In genomic region chr3:51718547-51719412, GRCh38 we compare ENCODE assay signal across 8 cellular contexts.
DNase-seq lines count a peak whose midpoint lies in the region; ATAC-seq and TF ChIP-seq lines count a peak whose summit lies in the region.

No MANE protein-coding gene starts in this region.

- no peak overlapping the region for H3K4me3 Mint-ChIP-seq in stimulated activated naive B cell treated with anti-CD40 and anti-IgM and Interleukin-4, amounts not matched to agents 10 μg/mL and 1 μg/mL and 100 μg/mL, for 72 hours

- no peak overlapping the region for H3K27ac Mint-ChIP-seq in stimulated activated naive B cell treated with anti-CD40 and anti-IgM and Interleukin-4, amounts not matched to agents 10 μg/mL and 1 μg/mL and 100 μg/mL, for 72 hours

- H3K9me3 Mint-ChIP-seq in stimulated activated naive B cell treated with anti-CD40 and anti-IgM and Interleukin-4, amounts not matched to agents 10 μg/mL and 1 μg/mL and 100 μg/mL, for 72 hours: no peaks in the 10 kb centered on the region

- no peaks in the 10 kb centered on the region for H3K27me3 Mint-ChIP-seq in stimulated activated naive B cell treated with anti-CD40 and anti-IgM and Interleukin-4, amounts not matched to agents 10 μg/mL and 1 μg/mL and 100 μg/mL, for 72 hours

- H3K36me3 Mint-ChIP-seq in stimulated activated naive B cell treated with anti-CD40 and anti-IgM and Interleukin-4, amounts not matched to agents 10 μg/mL and 1 μg/mL and 100 μg/mL, for 72 hours: peaks cover 0 to 2% of the 10 kb centered on the region in 2 donors

- peak; percentile 94 for TF ChIP-seq CTCF in C4-2B (conservative IDR thresholded peaks at IDR 0.05)

- H3K27ac ChIP-seq in C4-2B: no peak overlapping the region

- DNase-seq in GM19238 (ENCODE audit: insufficient read length, low spot score) (peak; percentile 69), NCI-H1048 (lab: John Stamatoyannopoulos, UW) (peak; percentile 10), SKM-1 treated with dmso at 0.1 percent for 144 hours (lab: John Stamatoyannopoulos, UW; ENCODE audit: unreplicated experiment) (peak; percentile 75), left kidney (ENCODE audit: low read depth, low spot score) (peak; percentile 77), dedifferentiated amniotic fluid mesenchymal stem cell (ENCODE audit: extremely low spot score) (no peak)
- DNase-seq in central memory CD4-positive, alpha-beta T cell: peak; percentile 13
- DNase-seq in stimulated activated naive B cell treated with anti-CD40 and anti-IgM and Interleukin-4, amounts not matched to agents 10 μg/mL and 1 μg/mL and 100 μg/mL, for 72 hours: peak; percentile 64

- H3K4me1 Mint-ChIP-seq in stimulated activated naive B cell treated with anti-CD40 and anti-IgM and Interleukin-4, amounts not matched to agents 10 μg/mL and 1 μg/mL and 100 μg/mL, for 72 hours: peaks cover 8 to 19% of the 10 kb centered on the region in 2 donors

- ATAC-seq in stimulated activated naive B cell treated with anti-CD40 and anti-IgM and Interleukin-4, amounts not matched to agents 10 μg/mL and 1 μg/mL and 100 μg/mL, for 72 hours (replicated peaks): peak; percentile 93 to 94
